Comparison of ENCODE assay signal across 8 cellular contexts in the genomic region with DNA sequence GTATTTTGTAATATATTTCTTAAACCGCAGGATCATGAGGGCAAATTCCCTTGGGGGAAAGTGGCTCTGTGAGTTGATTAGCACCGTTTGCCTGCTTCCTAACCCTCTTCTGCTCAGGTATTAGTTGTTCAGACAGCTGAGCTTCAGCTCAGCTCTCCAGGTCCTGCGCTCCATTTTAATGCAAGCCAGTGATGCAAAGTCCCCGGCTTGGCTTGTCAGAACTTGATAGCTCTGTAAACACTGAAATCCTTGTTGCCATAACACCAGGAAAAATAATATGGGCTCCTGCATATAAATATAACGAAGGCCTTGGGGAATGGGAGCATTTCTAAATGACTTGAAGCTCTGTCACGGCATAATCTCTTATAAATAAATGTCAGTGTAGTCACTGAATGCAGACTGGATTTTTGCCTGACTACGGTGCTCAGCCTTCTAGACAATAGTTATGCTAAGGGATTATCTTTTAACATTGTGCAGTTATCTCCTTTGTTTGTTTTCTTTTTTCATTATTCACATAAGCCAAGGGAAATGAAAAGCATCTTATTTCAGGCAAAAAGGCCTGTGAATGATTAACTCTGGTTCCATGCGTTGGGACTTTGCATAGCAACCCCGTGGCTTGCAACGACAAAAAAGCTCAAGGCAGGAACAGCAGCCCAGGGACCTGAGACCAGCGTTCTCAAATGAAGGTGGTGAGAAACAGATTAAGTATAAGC.
DNase-seq lines count a peak whose midpoint lies in the region; ATAC-seq and TF ChIP-seq lines count a peak whose summit lies in the region.

No MANE protein-coding gene starts in this region.

- peak; percentile 39 for ATAC-seq in GM18517 (IDR thresholded peaks at IDR 0.05; ENCODE audit: unreplicated experiment)
- ATAC-seq in HG03025 (IDR thresholded peaks at IDR 0.05; ENCODE audit: low FRiP score, unreplicated experiment), result peak; percentile 21
- ATAC-seq in esophagus mucosa, result peak; percentile 87

- H3K27ac Mint-ChIP-seq in osteocyte (ENCODE audit: unreplicated experiment), result peak overlapping the region; percentile 99
- no peak overlapping the region for H3K27ac Mint-ChIP-seq in T-helper 2 cell treated with Interferon-gamma antibody and Interleukin-4, amounts not matched to agents 5 μg/mL and 100 μg/mL, for 36 hours

- H3K9me3 Mint-ChIP-seq in osteocyte (ENCODE audit: unreplicated experiment), result no peaks in the 10 kb centered on the region
- no peaks in the 10 kb centered on the region for H3K9me3 Mint-ChIP-seq in T-helper 2 cell treated with Interferon-gamma antibody and Interleukin-4, amounts not matched to agents 5 μg/mL and 100 μg/mL, for 36 hours

- TF ChIP-seq CTCF in osteocyte (IDR thresholded peaks at IDR 0.05), result no peak
- TF ChIP-seq CTCF in GM20000 (IDR thresholded peaks at IDR 0.05; ENCODE audit: extremely low read depth, missing control alignments), result no peak

- DNase-seq in NCI-H510A treated with DMSO at 0.1 percent for 48 hours (lab: John Stamatoyannopoulos, UW) (peak; percentile 62), osteocyte (ENCODE audit: extremely low spot score, unreplicated experiment) (peak; percentile 89), GM20000 (ENCODE audit: low spot score) (no peak), NCI-H446 treated with DMSO at 0.1 percent for 48 hours (lab: John Stamatoyannopoulos, UW) (no peak)
- no peak for DNase-seq in T-helper 2 cell treated with Interferon-gamma antibody and Interleukin-4, amounts not matched to agents 5 μg/mL and 100 μg/mL, for 36 hours (ENCODE audit: low spot score)

- no peaks in the 10 kb centered on the region for H3K27me3 Mint-ChIP-seq in osteocyte (ENCODE audit: unreplicated experiment)
- H3K27me3 Mint-ChIP-seq in T-helper 2 cell treated with Interferon-gamma antibody and Interleukin-4, amounts not matched to agents 5 μg/mL and 100 μg/mL, for 36 hours (ENCODE audit: low read depth), result peaks cover 5% of the 10 kb centered on the region

- H3K4me1 Mint-ChIP-seq in osteocyte (ENCODE audit: unreplicated experiment), result peaks cover 67% of the 10 kb centered on the region
- H3K4me1 Mint-ChIP-seq in T-helper 2 cell treated with Interferon-gamma antibody and Interleukin-4, amounts not matched to agents 5 μg/mL and 100 μg/mL, for 36 hours (ENCODE audit: low read depth), result no peaks in the 10 kb centered on the region

- peaks cover 4% of the 10 kb centered on the region for H3K36me3 Mint-ChIP-seq in osteocyte (ENCODE audit: unreplicated experiment)
- no peaks in the 10 kb centered on the region for H3K36me3 Mint-ChIP-seq in T-helper 2 cell treated with Interferon-gamma antibody and Interleukin-4, amounts not matched to agents 5 μg/mL and 100 μg/mL, for 36 hours (ENCODE audit: low read depth)

- H3K4me3 Mint-ChIP-seq in osteocyte (ENCODE audit: unreplicated experiment), result peak overlapping the region; percentile 44
- H3K4me3 Mint-ChIP-seq in T-helper 2 cell treated with Interferon-gamma antibody and Interleukin-4, amounts not matched to agents 5 μg/mL and 100 μg/mL, for 36 hours, result no peak overlapping the region

Comparison
In these comparisons a context has a peak if more than half of its experiments do, and no peak if none do; other contexts are left out.
1. ATAC-seq: peak in every context shown above with its lines; median percentile 87 in esophagus mucosa; 39 in GM18517; 21 in HG03025.
2. DNase-seq: peak in NCI-H510A treated with DMSO at 0.1 percent for 48 hours (single experiment) and osteocyte (single experiment); none in GM20000 (single experiment), T-helper 2 cell treated with Interferon-gamma antibody and Interleukin-4, amounts not matched to agents 5 μg/mL and 100 μg/mL, for 36 hours (single experiment) and NCI-H446 treated with DMSO at 0.1 percent for 48 hours (single experiment).